11 cellular contexts compared by ENCODE assay signal in genomic region chr18:51185075-51185474, GRCh38.
"Had no signal": no experiment of that assay in that cellular context is flagged by ENCODE, and none has a peak within 500 bp of the region (broad histone marks: within the 10 kb centered on the region; RNA-seq: fewer than 3 reads in every experiment).

No MANE protein-coding gene starts in this region.

- H3K4me3 Mint-ChIP-seq: activated T-cell treated with anti-CD3 and anti-CD28 coated beads, Interleukin-2, amount 50 U/mL, for 24 hours; T-helper 17 cell had no signal

- H3K9me3 ChIP-seq: esophagus squamous epithelium, pancreas, stomach, uterus had no signal

- H3K27me3 ChIP-seq: esophagus squamous epithelium, pancreas, stomach, uterus had no signal

- H3K9me3 Mint-ChIP-seq: activated T-cell treated with anti-CD3 and anti-CD28 coated beads, Interleukin-2, amount 50 U/mL, for 24 hours had no signal

- DNase-seq: activated CD4-positive, alpha-beta T cell treated with anti-CD3 and anti-CD28 coated beads, Interleukin-2, amount 50 U/mL, for 1 hour; activated effector memory CD4-positive, alpha-beta T cell treated with Interleukin-2 at 50 U/mL for 16 hours; activated T-cell treated with anti-CD3 and anti-CD28 coated beads, Interleukin-2, amount 50 U/mL, for 24 hours; esophagus squamous epithelium; foreskin melanocyte; pancreas; stimulated activated CD4-positive, alpha-beta T cell treated with anti-CD3 and anti-CD28 coated beads, Interleukin-4, amount 100 ng/mL, for 4 hours; stomach; T-helper 17 cell; uterus had no signal

- H3K4me3 ChIP-seq: esophagus squamous epithelium, pancreas, stomach, uterus had no signal

- H3K36me3 ChIP-seq: pancreas, uterus had no signal

- ATAC-seq: activated naive CD4-positive, alpha-beta T cell treated with anti-CD3 and anti-CD28 coated beads, Interleukin-2, amount 50 U/mL, for 72 hours; pancreas; T-helper 17 cell had no signal

- H3K27me3 Mint-ChIP-seq: activated T-cell treated with anti-CD3 and anti-CD28 coated beads, Interleukin-2, amount 50 U/mL, for 24 hours; T-helper 17 cell had no signal

- H3K27ac Mint-ChIP-seq: activated naive CD4-positive, alpha-beta T cell treated with anti-CD3 and anti-CD28 coated beads, Interleukin-2, amount 50 U/mL, for 72 hours; activated T-cell treated with anti-CD3 and anti-CD28 coated beads, Interleukin-2, amount 50 U/mL, for 24 hours; T-helper 17 cell had no signal

- H3K27ac ChIP-seq: esophagus squamous epithelium, pancreas, stomach, uterus had no signal
